In genomic region chr6:15343490-15344185, GRCh38 we compare ENCODE assay signal across 16 cellular contexts.
DNase-seq lines count a peak whose midpoint lies in the region; ATAC-seq and TF ChIP-seq lines count a peak whose summit lies in the region.
"Had no signal": no experiment of that assay in that cellular context is flagged by ENCODE, and none has a peak within 500 bp of the region (broad histone marks: within the 10 kb centered on the region; RNA-seq: fewer than 3 reads in every experiment).

No MANE protein-coding gene starts in this region.

- peaks cover 85% of the 10 kb centered on the region for H3K4me1 Mint-ChIP-seq in activated naive CD4-positive, alpha-beta T cell treated with anti-CD3 and anti-CD28 coated beads, Interleukin-2, amount 50 U/mL, for 24 hours
- peaks cover 69% of the 10 kb centered on the region for H3K4me1 Mint-ChIP-seq in activated naive CD8-positive, alpha-beta T cell treated with anti-CD3 and anti-CD28 coated beads, Interleukin-2, amount 10 ng/mL, durations not matched to agents 7 days and 5 days

- H3K9me3 Mint-ChIP-seq in activated naive CD4-positive, alpha-beta T cell treated with anti-CD3 and anti-CD28 coated beads, Interleukin-2, amount 50 U/mL, for 24 hours, result no peaks in the 10 kb centered on the region
- H3K9me3 Mint-ChIP-seq in activated naive CD8-positive, alpha-beta T cell treated with anti-CD3 and anti-CD28 coated beads, Interleukin-2, amount 10 ng/mL, durations not matched to agents 7 days and 5 days, result no peaks in the 10 kb centered on the region

- intact Hi-C loops in psoas muscle (cut with DNase I), result no loop called here
- intact Hi-C loops in left lung (cut with DNase I), result no loop called here

- H3K27ac ChIP-seq in psoas muscle (peak overlapping the region; percentile 38), left lung (no peak overlapping the region)
- H3K27ac ChIP-seq: brain microvascular endothelial cell, prostate gland, SJSA1, thyroid gland had no signal

- H3K27me3 ChIP-seq in psoas muscle (ENCODE audit: insufficient read depth in 3 of 3, low read length in 2 of 3) (no peaks in the 10 kb centered on the region), left lung (no peaks in the 10 kb centered on the region)
- H3K27me3 ChIP-seq: brain microvascular endothelial cell, SJSA1, thyroid gland had no signal

- no peak for DNase-seq in activated naive CD4-positive, alpha-beta T cell (lab: John Stamatoyannopoulos, UW)
- DNase-seq in NCI-H82 treated with DMSO at 0.1 percent for 48 hours (lab: John Stamatoyannopoulos, UW; ENCODE audit: unreplicated experiment), result peak; percentile 66
- no peak for DNase-seq in activated naive CD8-positive, alpha-beta T cell treated with anti-CD3 and anti-CD28 coated beads, Interleukin-2, amount 10 ng/mL, durations not matched to agents 7 days and 5 days
- no peak for DNase-seq in psoas muscle
- DNase-seq in dermis blood vessel endothelial cell, result no peak
- DNase-seq in left lung, result no peak
- DNase-seq: activated CD4-positive, CD25-positive, alpha-beta regulatory T cell treated with anti-CD3 and anti-CD28 coated beads, Interleukin-2, amount 50 U/mL, for 72 hours; brain microvascular endothelial cell; DMS79 treated with DMSO at 0.1 percent for 48 hours; foreskin melanocyte; mucosa of descending colon; thyroid gland had no signal

- no peaks in the 10 kb centered on the region for H3K27me3 Mint-ChIP-seq in activated naive CD4-positive, alpha-beta T cell treated with anti-CD3 and anti-CD28 coated beads, Interleukin-2, amount 50 U/mL, for 24 hours
- no peaks in the 10 kb centered on the region for H3K27me3 Mint-ChIP-seq in activated naive CD8-positive, alpha-beta T cell treated with anti-CD3 and anti-CD28 coated beads, Interleukin-2, amount 10 ng/mL, durations not matched to agents 7 days and 5 days

- peak; percentile 54 for ATAC-seq in activated naive CD8-positive, alpha-beta T cell treated with anti-CD3 and anti-CD28 coated beads, Interleukin-2, amount 10 ng/mL, durations not matched to agents 7 days and 5 days (ENCODE audit: low read depth)
- no peak for ATAC-seq in psoas muscle
- ATAC-seq in left lung, result no peak
- ATAC-seq in GM19035 (IDR thresholded peaks at IDR 0.05; ENCODE audit: unreplicated experiment), result no peak
- ATAC-seq: mucosa of descending colon had no signal

- no peaks in the 10 kb centered on the region for H3K36me3 ChIP-seq in psoas muscle (ENCODE audit: insufficient read depth in 1 of 2, low read depth in 1 of 2)
- H3K36me3 ChIP-seq in left lung, result no peaks in the 10 kb centered on the region
- H3K36me3 ChIP-seq: brain microvascular endothelial cell, prostate gland, SJSA1, thyroid gland had no signal

- H3K27ac Mint-ChIP-seq in activated naive CD4-positive, alpha-beta T cell treated with anti-CD3 and anti-CD28 coated beads, Interleukin-2, amount 50 U/mL, for 24 hours, result peak overlapping the region; percentile 90
- peak overlapping the region; percentile 68 for H3K27ac Mint-ChIP-seq in activated naive CD8-positive, alpha-beta T cell treated with anti-CD3 and anti-CD28 coated beads, Interleukin-2, amount 10 ng/mL, durations not matched to agents 7 days and 5 days

- H3K4me1 ChIP-seq in psoas muscle (peaks cover 29% of the 10 kb centered on the region), left lung (peaks cover 6 to 46% of the 10 kb centered on the region in 2 donors)
- H3K4me1 ChIP-seq: prostate gland, thyroid gland had no signal

- H3K4me3 Mint-ChIP-seq in activated naive CD4-positive, alpha-beta T cell treated with anti-CD3 and anti-CD28 coated beads, Interleukin-2, amount 50 U/mL, for 24 hours, result peak overlapping the region; percentile 53
- H3K4me3 Mint-ChIP-seq in activated naive CD8-positive, alpha-beta T cell treated with anti-CD3 and anti-CD28 coated beads, Interleukin-2, amount 10 ng/mL, durations not matched to agents 7 days and 5 days, result peak overlapping the region; percentile 59

- 50 to 68% (median 56%) methylated on average over 7 of the region's 7 CpGs for WGBS in psoas muscle, 3 donors

- H3K4me3 ChIP-seq in psoas muscle, result no peak overlapping the region
- no peak overlapping the region for H3K4me3 ChIP-seq in left lung
- H3K4me3 ChIP-seq: mucosa of descending colon, prostate gland, SJSA1, thyroid gland had no signal

- H3K9me3 ChIP-seq in psoas muscle, result no peaks in the 10 kb centered on the region
- no peaks in the 10 kb centered on the region for H3K9me3 ChIP-seq in left lung
- H3K9me3 ChIP-seq: mucosa of descending colon, prostate gland, SJSA1, thyroid gland had no signal

- TF ChIP-seq CTCF in psoas muscle (IDR thresholded peaks at IDR 0.05) (no peak), left lung (IDR thresholded peaks at IDR 0.05) (no peak)

- H3K36me3 Mint-ChIP-seq in activated naive CD4-positive, alpha-beta T cell treated with anti-CD3 and anti-CD28 coated beads, Interleukin-2, amount 50 U/mL, for 24 hours, result no peaks in the 10 kb centered on the region
- H3K36me3 Mint-ChIP-seq in activated naive CD8-positive, alpha-beta T cell treated with anti-CD3 and anti-CD28 coated beads, Interleukin-2, amount 10 ng/mL, durations not matched to agents 7 days and 5 days, result peaks cover 6% of the 10 kb centered on the region

- POLR2A ChIA-PET in activated naive CD8-positive, alpha-beta T cell treated with anti-CD3 and anti-CD28 coated beads, Interleukin-2, amount 10 ng/mL, durations not matched to agents 7 days and 5 days (lab: Charles Lee), result interaction anchor here (1.1 kb wide), 1 partner anchor 79 kb away, joined by 4 read pairs; no protein-coding TSS in a partner anchor
